Comparison of ENCODE assay signal across 14 cellular contexts in the genomic region with DNA sequence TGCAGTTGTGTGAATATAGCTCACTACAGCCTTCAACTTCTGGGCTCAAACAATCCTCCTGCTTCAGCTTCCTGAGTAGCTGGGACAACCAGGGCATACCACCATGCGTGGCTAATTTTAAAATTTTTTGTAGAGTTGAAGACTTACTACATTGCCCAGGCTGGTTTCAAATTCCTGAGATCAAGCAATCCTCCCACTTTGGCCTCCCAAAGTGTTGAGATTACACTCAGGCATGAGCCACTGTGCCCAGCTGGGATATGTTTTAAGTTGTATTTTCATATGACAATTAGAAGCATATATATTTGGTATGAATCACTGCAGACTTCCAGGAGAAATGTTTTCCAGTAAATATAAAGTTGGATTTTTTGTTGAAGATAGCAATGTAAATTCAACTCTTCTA. TPM values are rescaled to one million over a fixed set of nuclear protein-coding genes. Genes with fewer than 3 reads are reported as not detected.
DNase-seq lines count a peak whose midpoint lies in the region; ATAC-seq and TF ChIP-seq lines count a peak whose summit lies in the region.
"Had no signal": no experiment of that assay in that cellular context is flagged by ENCODE, and none has a peak within 500 bp of the region (broad histone marks: within the 10 kb centered on the region; RNA-seq: fewer than 3 reads in every experiment).

No MANE protein-coding gene starts in this region.

- H3K4me1 Mint-ChIP-seq in chondrocyte (ENCODE audit: low read depth) (peaks cover 56% of the 10 kb centered on the region), glutamatergic neuron (ENCODE audit: low read depth, unreplicated experiment) (no peaks in the 10 kb centered on the region)
- H3K4me1 Mint-ChIP-seq: CD14-positive monocyte had no signal

- DNase-seq in EH (ENCODE audit: low read depth), result peak; percentile 40
- peak; percentile 17 for DNase-seq in NCI-H226
- no peak for DNase-seq in chondrocyte (ENCODE audit: low spot score)
- peak; percentile 15 for DNase-seq in iris pigment epithelial cell (ENCODE audit: low read depth)
- DNase-seq in glutamatergic neuron, result no peak
- DNase-seq in activated CD4-positive, CD25-positive, alpha-beta regulatory T cell treated with anti-CD3 and anti-CD28 coated beads, Interleukin-2, amount 50 U/mL, for 72 hours, result no peak
- DNase-seq in NCI-H2107 treated with DMSO at 0.1 percent for 48 hours (lab: John Stamatoyannopoulos, UW; ENCODE audit: unreplicated experiment), result no peak
- DNase-seq: CD8-positive, alpha-beta T cell; COR-L47; DMS153; DMS79 treated with DMSO at 0.1 percent for 48 hours; GF-D8 had no signal

- no peak overlapping the region for H3K4me3 Mint-ChIP-seq in chondrocyte (ENCODE audit: unreplicated experiment)
- no peak overlapping the region for H3K4me3 Mint-ChIP-seq in glutamatergic neuron (ENCODE audit: unreplicated experiment)
- H3K4me3 Mint-ChIP-seq: CD14-positive monocyte; CD8-positive, alpha-beta T cell had no signal

- ATAC-seq in HG03520 (IDR thresholded peaks at IDR 0.05; ENCODE audit: unreplicated experiment), result no peak
- ATAC-seq: CD8-positive, alpha-beta T cell had no signal

- no peak for TF ChIP-seq CTCF in chondrocyte (IDR thresholded peaks at IDR 0.05)
- TF ChIP-seq CTCF in glutamatergic neuron (IDR thresholded peaks at IDR 0.05; ENCODE audit: partially characterized antibody, unreplicated experiment), result no peak

- no peaks in the 10 kb centered on the region for H3K27me3 Mint-ChIP-seq in chondrocyte (ENCODE audit: low read depth)
- H3K27me3 Mint-ChIP-seq in glutamatergic neuron (ENCODE audit: unreplicated experiment), result no peaks in the 10 kb centered on the region

- H3K36me3 Mint-ChIP-seq in chondrocyte (ENCODE audit: low read depth) (peaks cover 5% of the 10 kb centered on the region), glutamatergic neuron (ENCODE audit: unreplicated experiment) (no peaks in the 10 kb centered on the region)

- no peaks in the 10 kb centered on the region for H3K9me3 Mint-ChIP-seq in chondrocyte (ENCODE audit: low read depth)
- no peaks in the 10 kb centered on the region for H3K9me3 Mint-ChIP-seq in glutamatergic neuron (ENCODE audit: unreplicated experiment)
- H3K9me3 Mint-ChIP-seq: CD8-positive, alpha-beta T cell had no signal

- H3K27ac Mint-ChIP-seq in chondrocyte (ENCODE audit: unreplicated experiment) (peak overlapping the region; percentile 73), glutamatergic neuron (ENCODE audit: unreplicated experiment) (no peak overlapping the region)
- H3K27ac Mint-ChIP-seq: CD14-positive monocyte; CD8-positive, alpha-beta T cell had no signal

RNA-seq across cellular contexts. Expression of a gene that starts 15.4 kb away (rescaled TPM):
- 18.9 to 33.3 TPM (median 25.3 TPM) in 3 replicates for total RNA-seq in chondrocyte
- total RNA-seq in glutamatergic neuron (ENCODE audit: unreplicated experiment), result 18.8 TPM

Comparison
In these comparisons a context has a peak if more than half of its experiments do, and no peak if none do; other contexts are left out.
1. DNase-seq: peak in EH (single experiment), NCI-H226 (single experiment) and iris pigment epithelial cell (single experiment); none in chondrocyte (single experiment), glutamatergic neuron (single experiment), activated CD4-positive, CD25-positive, alpha-beta regulatory T cell treated with anti-CD3 and anti-CD28 coated beads, Interleukin-2, amount 50 U/mL, for 72 hours (single experiment) and NCI-H2107 treated with DMSO at 0.1 percent for 48 hours (single experiment).